1 cellular context compared by ENCODE assay signal in the genomic region with DNA sequence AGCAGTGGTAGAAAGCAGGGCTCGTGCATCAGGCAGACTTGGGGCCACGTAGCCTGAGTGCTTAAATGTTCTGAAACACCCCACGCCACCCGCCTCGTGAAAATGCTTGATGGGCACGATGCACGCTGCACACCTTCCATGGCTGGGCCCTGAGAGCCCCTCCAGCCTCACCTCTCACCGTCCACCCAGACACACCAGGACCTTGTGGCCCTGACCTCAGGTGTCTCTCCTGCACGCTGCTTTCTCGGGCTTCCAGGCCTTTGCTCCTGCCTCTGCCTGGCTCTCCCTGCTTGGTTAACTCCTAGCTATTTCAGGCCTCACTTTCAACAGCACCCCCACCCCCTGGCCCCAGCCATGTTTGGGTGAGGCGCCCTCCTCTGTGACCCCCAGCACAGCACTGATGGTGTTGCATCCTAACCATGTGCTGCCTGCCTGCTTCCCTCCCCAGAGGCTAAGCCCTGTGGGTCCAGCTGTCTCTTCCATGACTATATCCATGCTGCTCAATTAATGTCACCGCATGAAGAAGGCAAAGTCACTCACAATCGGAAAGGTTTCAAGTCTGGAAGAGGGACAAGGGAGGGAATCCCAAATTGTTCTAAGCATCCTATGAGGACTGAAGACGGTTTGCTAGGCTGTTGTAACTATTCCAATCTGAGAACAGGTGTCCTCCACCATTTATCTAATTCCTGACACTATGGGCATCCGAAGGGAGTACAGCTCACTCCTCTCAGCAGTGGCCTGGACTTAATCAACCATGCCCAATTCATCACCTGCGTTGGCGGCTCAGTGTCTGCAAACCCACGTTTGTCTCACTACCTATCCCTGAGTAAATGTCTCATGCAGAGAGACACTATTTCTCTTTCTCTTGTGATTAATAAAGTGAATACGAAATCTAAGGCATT.
TF ChIP-seq lines count a peak whose summit lies in the region.

No MANE protein-coding gene starts in this region.

TF ChIP-seq in WTC11, 78 proteins besides CTCF, POLR2A, EP300 and RAD21 (continued from another document):
- TF ChIP-seq, protein P1, sequence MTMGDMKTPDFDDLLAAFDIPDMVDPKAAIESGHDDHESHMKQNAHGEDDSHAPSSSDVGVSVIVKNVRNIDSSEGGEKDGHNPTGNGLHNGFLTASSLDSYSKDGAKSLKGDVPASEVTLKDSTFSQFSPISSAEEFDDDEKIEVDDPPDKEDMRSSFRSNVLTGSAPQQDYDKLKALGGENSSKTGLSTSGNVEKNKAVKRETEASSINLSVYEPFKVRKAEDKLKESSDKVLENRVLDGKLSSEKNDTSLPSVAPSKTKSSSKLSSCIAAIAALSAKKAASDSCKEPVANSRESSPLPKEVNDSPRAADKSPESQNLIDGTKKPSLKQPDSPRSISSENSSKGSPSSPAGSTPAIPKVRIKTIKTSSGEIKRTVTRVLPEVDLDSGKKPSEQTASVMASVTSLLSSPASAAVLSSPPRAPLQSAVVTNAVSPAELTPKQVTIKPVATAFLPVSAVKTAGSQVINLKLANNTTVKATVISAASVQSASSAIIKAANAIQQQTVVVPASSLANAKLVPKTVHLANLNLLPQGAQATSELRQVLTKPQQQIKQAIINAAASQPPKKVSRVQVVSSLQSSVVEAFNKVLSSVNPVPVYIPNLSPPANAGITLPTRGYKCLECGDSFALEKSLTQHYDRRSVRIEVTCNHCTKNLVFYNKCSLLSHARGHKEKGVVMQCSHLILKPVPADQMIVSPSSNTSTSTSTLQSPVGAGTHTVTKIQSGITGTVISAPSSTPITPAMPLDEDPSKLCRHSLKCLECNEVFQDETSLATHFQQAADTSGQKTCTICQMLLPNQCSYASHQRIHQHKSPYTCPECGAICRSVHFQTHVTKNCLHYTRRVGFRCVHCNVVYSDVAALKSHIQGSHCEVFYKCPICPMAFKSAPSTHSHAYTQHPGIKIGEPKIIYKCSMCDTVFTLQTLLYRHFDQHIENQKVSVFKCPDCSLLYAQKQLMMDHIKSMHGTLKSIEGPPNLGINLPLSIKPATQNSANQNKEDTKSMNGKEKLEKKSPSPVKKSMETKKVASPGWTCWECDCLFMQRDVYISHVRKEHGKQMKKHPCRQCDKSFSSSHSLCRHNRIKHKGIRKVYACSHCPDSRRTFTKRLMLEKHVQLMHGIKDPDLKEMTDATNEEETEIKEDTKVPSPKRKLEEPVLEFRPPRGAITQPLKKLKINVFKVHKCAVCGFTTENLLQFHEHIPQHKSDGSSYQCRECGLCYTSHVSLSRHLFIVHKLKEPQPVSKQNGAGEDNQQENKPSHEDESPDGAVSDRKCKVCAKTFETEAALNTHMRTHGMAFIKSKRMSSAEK (CRISPR knock-in tag; IDR thresholded peaks at IDR 0.05; ENCODE audit: borderline replicate concordance), result no peak
- TF ChIP-seq, protein P2, sequence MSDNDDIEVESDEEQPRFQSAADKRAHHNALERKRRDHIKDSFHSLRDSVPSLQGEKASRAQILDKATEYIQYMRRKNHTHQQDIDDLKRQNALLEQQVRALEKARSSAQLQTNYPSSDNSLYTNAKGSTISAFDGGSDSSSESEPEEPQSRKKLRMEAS (CRISPR knock-in tag; IDR thresholded peaks at IDR 0.05), result no peak
- TF ChIP-seq ZNF219 (CRISPR knock-in tag; IDR thresholded peaks at IDR 0.05; ENCODE audit: borderline replicate concordance) (no peak), TCF7 (CRISPR knock-in tag; IDR thresholded peaks at IDR 0.05; ENCODE audit: low read depth) (no peak), TEAD4 (CRISPR knock-in tag; IDR thresholded peaks at IDR 0.05) (no peak), NR3C1 (CRISPR knock-in tag; conservative IDR thresholded peaks at IDR 0.05; ENCODE audit: low read depth) (no peak)
- TF ChIP-seq, protein P3, sequence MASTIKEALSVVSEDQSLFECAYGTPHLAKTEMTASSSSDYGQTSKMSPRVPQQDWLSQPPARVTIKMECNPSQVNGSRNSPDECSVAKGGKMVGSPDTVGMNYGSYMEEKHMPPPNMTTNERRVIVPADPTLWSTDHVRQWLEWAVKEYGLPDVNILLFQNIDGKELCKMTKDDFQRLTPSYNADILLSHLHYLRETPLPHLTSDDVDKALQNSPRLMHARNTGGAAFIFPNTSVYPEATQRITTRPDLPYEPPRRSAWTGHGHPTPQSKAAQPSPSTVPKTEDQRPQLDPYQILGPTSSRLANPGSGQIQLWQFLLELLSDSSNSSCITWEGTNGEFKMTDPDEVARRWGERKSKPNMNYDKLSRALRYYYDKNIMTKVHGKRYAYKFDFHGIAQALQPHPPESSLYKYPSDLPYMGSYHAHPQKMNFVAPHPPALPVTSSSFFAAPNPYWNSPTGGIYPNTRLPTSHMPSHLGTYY (CRISPR knock-in tag; IDR thresholded peaks at IDR 0.05), result no peak
- TF ChIP-seq, protein P4, sequence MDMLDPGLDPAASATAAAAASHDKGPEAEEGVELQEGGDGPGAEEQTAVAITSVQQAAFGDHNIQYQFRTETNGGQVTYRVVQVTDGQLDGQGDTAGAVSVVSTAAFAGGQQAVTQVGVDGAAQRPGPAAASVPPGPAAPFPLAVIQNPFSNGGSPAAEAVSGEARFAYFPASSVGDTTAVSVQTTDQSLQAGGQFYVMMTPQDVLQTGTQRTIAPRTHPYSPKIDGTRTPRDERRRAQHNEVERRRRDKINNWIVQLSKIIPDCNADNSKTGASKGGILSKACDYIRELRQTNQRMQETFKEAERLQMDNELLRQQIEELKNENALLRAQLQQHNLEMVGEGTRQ (CRISPR knock-in tag; IDR thresholded peaks at IDR 0.05), result no peak
- TF ChIP-seq, protein P5, sequence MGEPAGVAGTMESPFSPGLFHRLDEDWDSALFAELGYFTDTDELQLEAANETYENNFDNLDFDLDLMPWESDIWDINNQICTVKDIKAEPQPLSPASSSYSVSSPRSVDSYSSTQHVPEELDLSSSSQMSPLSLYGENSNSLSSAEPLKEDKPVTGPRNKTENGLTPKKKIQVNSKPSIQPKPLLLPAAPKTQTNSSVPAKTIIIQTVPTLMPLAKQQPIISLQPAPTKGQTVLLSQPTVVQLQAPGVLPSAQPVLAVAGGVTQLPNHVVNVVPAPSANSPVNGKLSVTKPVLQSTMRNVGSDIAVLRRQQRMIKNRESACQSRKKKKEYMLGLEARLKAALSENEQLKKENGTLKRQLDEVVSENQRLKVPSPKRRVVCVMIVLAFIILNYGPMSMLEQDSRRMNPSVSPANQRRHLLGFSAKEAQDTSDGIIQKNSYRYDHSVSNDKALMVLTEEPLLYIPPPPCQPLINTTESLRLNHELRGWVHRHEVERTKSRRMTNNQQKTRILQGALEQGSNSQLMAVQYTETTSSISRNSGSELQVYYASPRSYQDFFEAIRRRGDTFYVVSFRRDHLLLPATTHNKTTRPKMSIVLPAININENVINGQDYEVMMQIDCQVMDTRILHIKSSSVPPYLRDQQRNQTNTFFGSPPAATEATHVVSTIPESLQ (CRISPR knock-in tag; IDR thresholded peaks at IDR 0.05), result no peak
